Comparison of ENCODE assay signal across 9 cellular contexts in the genomic region with DNA sequence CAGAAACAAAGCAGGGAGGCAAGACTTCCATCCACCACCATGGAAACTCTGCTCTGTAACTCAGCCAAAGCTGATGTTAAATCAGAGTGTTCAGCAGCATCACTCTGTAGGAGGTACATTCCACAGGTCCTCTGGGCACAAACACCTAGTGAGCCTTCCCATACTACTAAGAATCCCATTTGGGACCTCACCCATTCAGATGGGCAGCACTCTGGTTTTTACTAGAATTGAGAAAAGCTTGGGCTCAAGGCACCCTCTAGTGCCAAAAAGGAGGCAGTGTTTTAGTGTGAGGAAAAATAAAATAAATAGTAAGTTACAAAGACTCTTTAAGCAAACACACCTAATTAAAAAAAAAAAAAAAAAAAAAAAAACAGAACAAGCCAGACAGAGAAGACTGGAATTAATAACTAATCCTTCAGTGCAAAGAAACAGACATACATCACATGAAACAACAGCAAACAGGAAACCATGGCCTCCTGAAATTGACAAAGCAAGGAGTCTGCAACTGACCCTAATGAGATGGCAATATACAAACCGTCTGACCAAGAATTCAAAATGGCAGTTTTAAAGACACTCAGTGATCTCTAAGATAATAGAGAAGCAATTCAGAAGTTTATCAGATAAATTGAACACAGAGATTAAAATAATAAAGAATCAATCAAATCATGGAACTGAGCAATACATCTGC.
DNase-seq lines count a peak whose midpoint lies in the region; ATAC-seq and TF ChIP-seq lines count a peak whose summit lies in the region.
"Had no signal": no experiment of that assay in that cellular context is flagged by ENCODE, and none has a peak within 500 bp of the region (broad histone marks: within the 10 kb centered on the region; RNA-seq: fewer than 3 reads in every experiment).

No MANE protein-coding gene starts in this region.

- peaks cover 20% of the 10 kb centered on the region for H3K27me3 Mint-ChIP-seq in CD4-positive, alpha-beta T cell
- peaks cover 18% of the 10 kb centered on the region for H3K27me3 Mint-ChIP-seq in stimulated activated memory B cell treated with anti-CD40 and anti-IgM and Interleukin-4, amounts not matched to agents 10 μg/mL and 1 μg/mL and 100 μg/mL, for 72 hours

- CTCF ChIA-PET in CD4-positive, alpha-beta T cell (lab: Charles Lee) = interaction anchor here (1.0 kb wide), 1 partner anchor 55 kb away, joined by 3 read pairs; no protein-coding TSS in a partner anchor

- no peak for ATAC-seq in CD4-positive, alpha-beta T cell (ENCODE audit: poor library complexity)
- ATAC-seq in GM21529 (IDR thresholded peaks at IDR 0.05; ENCODE audit: unreplicated experiment) (peak; percentile 63), HG02870 (IDR thresholded peaks at IDR 0.05; ENCODE audit: unreplicated experiment) (no peak)
- ATAC-seq in stimulated activated memory B cell treated with anti-CD40 and anti-IgM and Interleukin-4, amounts not matched to agents 10 μg/mL and 1 μg/mL and 100 μg/mL, for 72 hours = no peak

- no peak overlapping the region for H3K4me3 ChIP-seq in SJCRH30

- H3K9me3 ChIP-seq in CD4-positive, alpha-beta T cell (ENCODE audit: control insufficient read depth, low read length) = no peaks in the 10 kb centered on the region
- H3K9me3 ChIP-seq in SJCRH30 (replicated peaks) = peaks cover 7% of the 10 kb centered on the region; the same call in 1 of the 2 replicates

- H3K4me1 ChIP-seq in SJCRH30 = no peaks in the 10 kb centered on the region

- no peak for DNase-seq in CD4-positive, alpha-beta T cell
- DNase-seq in SKM-1 (lab: John Stamatoyannopoulos, UW; ENCODE audit: unreplicated experiment) (peak; percentile 1), glomerular visceral epithelial cell (ENCODE audit: extremely low spot score) (peak; percentile 22), SJCRH30 (no peak), middle frontal gyrus (ENCODE audit: extremely low spot score, low spot score) (no peak)

- no peak overlapping the region for H3K4me3 Mint-ChIP-seq in CD4-positive, alpha-beta T cell
- no peak overlapping the region for H3K4me3 Mint-ChIP-seq in stimulated activated memory B cell treated with anti-CD40 and anti-IgM and Interleukin-4, amounts not matched to agents 10 μg/mL and 1 μg/mL and 100 μg/mL, for 72 hours

- H3K9me3 Mint-ChIP-seq in CD4-positive, alpha-beta T cell = peaks cover 9% of the 10 kb centered on the region
- H3K9me3 Mint-ChIP-seq in stimulated activated memory B cell treated with anti-CD40 and anti-IgM and Interleukin-4, amounts not matched to agents 10 μg/mL and 1 μg/mL and 100 μg/mL, for 72 hours = peaks cover 13% of the 10 kb centered on the region

- no peak overlapping the region for H3K27ac Mint-ChIP-seq in CD4-positive, alpha-beta T cell
- H3K27ac Mint-ChIP-seq in stimulated activated memory B cell treated with anti-CD40 and anti-IgM and Interleukin-4, amounts not matched to agents 10 μg/mL and 1 μg/mL and 100 μg/mL, for 72 hours = no peak overlapping the region

- intact Hi-C loops in CD4-positive, alpha-beta T cell (cut with DNase I, micrococcal nuclease) = no loop called here

- H3K36me3 ChIP-seq in SJCRH30 = no peaks in the 10 kb centered on the region

- H3K27ac ChIP-seq in CD4-positive, alpha-beta T cell (ENCODE audit: low read depth, low read length) = no peak overlapping the region
- H3K27ac ChIP-seq in SJCRH30 = no peak overlapping the region
- H3K27ac ChIP-seq: HL-60 had no signal

- peaks cover 10% of the 10 kb centered on the region for H3K4me1 Mint-ChIP-seq in CD4-positive, alpha-beta T cell (ENCODE audit: low read depth)
- no peaks in the 10 kb centered on the region for H3K4me1 Mint-ChIP-seq in stimulated activated memory B cell treated with anti-CD40 and anti-IgM and Interleukin-4, amounts not matched to agents 10 μg/mL and 1 μg/mL and 100 μg/mL, for 72 hours

- POLR2A ChIA-PET in CD4-positive, alpha-beta T cell (lab: Charles Lee) = interaction anchor here (1.0 kb wide), 1 partner anchor 13 kb away, joined by 3 read pairs; no protein-coding TSS in a partner anchor

- H3K27me3 ChIP-seq in CD4-positive, alpha-beta T cell (ENCODE audit: control insufficient read depth, insufficient read depth, low read length) = peaks cover 4% of the 10 kb centered on the region
- H3K27me3 ChIP-seq in SJCRH30 = no peaks in the 10 kb centered on the region

- peak; percentile 31 for TF ChIP-seq CTCF in CD4-positive, alpha-beta T cell (IDR thresholded peaks at IDR 0.05)

- H3K36me3 Mint-ChIP-seq in CD4-positive, alpha-beta T cell (ENCODE audit: low read depth) = no peaks in the 10 kb centered on the region
- H3K36me3 Mint-ChIP-seq in stimulated activated memory B cell treated with anti-CD40 and anti-IgM and Interleukin-4, amounts not matched to agents 10 μg/mL and 1 μg/mL and 100 μg/mL, for 72 hours = peaks cover 5% of the 10 kb centered on the region

Comparison
In these comparisons a context has a peak if more than half of its experiments do, and no peak if none do; other contexts are left out.
1. DNase-seq: peak in SKM-1 (single experiment) and glomerular visceral epithelial cell (single experiment); none in CD4-positive, alpha-beta T cell (0 of 10), SJCRH30 (0 of 2) and middle frontal gyrus (single experiment).